ENCODE assay signal across 1 cellular context in the genomic region with DNA sequence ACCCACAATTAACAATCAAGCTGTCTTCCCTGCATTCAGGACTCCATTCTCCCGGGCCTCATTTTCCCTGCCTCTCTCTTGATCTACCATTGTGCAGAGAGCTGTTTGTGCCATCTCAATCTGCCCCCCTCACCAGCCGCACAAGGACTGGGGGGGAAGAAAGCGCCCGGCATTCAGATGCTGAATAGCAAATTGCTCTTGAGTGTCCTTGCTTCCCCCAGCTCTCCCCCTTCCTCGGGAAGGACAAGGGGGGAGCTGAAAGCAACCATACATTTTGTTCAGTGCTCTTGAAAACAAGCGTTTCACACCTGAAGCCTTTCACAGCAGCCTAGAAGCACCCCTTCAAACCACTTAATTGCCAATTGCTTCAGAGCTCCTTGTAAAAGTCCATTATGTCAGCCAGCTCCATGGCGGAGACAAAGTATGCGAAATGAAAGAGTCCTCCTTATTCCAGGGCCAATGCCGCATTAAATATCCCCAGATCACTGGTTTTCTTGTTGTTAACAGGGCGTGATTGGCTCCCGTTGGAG.
TF ChIP-seq lines count a peak whose summit lies in the region.

No MANE protein-coding gene starts in this region.

TF ChIP-seq in H1, 55 proteins besides CTCF, POLR2A, EP300 and RAD21:
- TF ChIP-seq KDM5A (IDR thresholded peaks at IDR 0.05; ENCODE audit: low read length) (no peak), RNF2 (IDR thresholded peaks at IDR 0.05; ENCODE audit: borderline replicate concordance, low read depth, low read length, missing control alignments, poor library complexity, severe bottlenecking) (no peak), BRCA1 (IDR thresholded peaks at IDR 0.05; ENCODE audit: low read depth, low read length) (no peak), ZNF274 (IDR thresholded peaks at IDR 0.05; ENCODE audit: borderline replicate concordance, extremely low read depth, low read length) (no peak), TCF12 (IDR thresholded peaks at IDR 0.05; ENCODE audit: low read depth, low read length) (no peak), POU5F1 (IDR thresholded peaks at IDR 0.05; ENCODE audit: low read depth, low read length) (no peak), NRF1 (IDR thresholded peaks at IDR 0.05; ENCODE audit: low read depth, low read length) (no peak), HDAC2 (IDR thresholded peaks at IDR 0.05; ENCODE audit: borderline replicate concordance in 1 of 2, low read depth in 2 of 2, low read length in 2 of 2) (no peak), SP2 (IDR thresholded peaks at IDR 0.05; ENCODE audit: low read length) (no peak), CHD2 (IDR thresholded peaks at IDR 0.05; ENCODE audit: low read length) (no peak), TEAD4 (IDR thresholded peaks at IDR 0.05; ENCODE audit: low read depth, low read length) (no peak), BACH1 (IDR thresholded peaks at IDR 0.05; ENCODE audit: low read length) (no peak), EZH2 (IDR thresholded peaks at IDR 0.05; ENCODE audit: low read depth, low read length, severe bottlenecking) (no peak)
TF ChIP-seq in H1: peak in this region for 0.
